ENCODE assay signal across 1 cellular context in genomic region chr6:15062311-15063252, GRCh38.
TF ChIP-seq lines count a peak whose summit lies in the region.

No MANE protein-coding gene starts in this region.

TF ChIP-seq in K562, 482 proteins besides CTCF, POLR2A, EP300 and RAD21 (continued from another document and continues in another):
- no peak for TF ChIP-seq RREB1 (CRISPR knock-in tag; IDR thresholded peaks at IDR 0.05)
- peak; percentile 66 for TF ChIP-seq MGA (IDR thresholded peaks at IDR 0.05)
- TF ChIP-seq E4F1 (CRISPR knock-in tag; IDR thresholded peaks at IDR 0.05; ENCODE audit: borderline replicate concordance): no peak
- TF ChIP-seq STAT6 (CRISPR knock-in tag; IDR thresholded peaks at IDR 0.05): 0 out of 2 replicates have a peak, but pooled peaks have one; percentile 27
- TF ChIP-seq RUNX1 (IDR thresholded peaks at IDR 0.05; ENCODE audit: low read depth): peak; percentile 16; the same call in 1 of the 2 replicates
- no peak; the same call in 1 of the 2 replicates for TF ChIP-seq TRIM28 (IDR thresholded peaks at IDR 0.05)
- TF ChIP-seq L3MBTL2 (IDR thresholded peaks at IDR 0.05): peak; percentile 92
- 0 out of 2 replicates have a peak, but pooled peaks have one; percentile 78 for TF ChIP-seq MTA1 (IDR thresholded peaks at IDR 0.05; ENCODE audit: borderline replicate concordance)
- TF ChIP-seq SMARCA4 (IDR thresholded peaks at IDR 0.05): peak; percentile 94
- no peak for TF ChIP-seq PBX2 (CRISPR knock-in tag; IDR thresholded peaks at IDR 0.05; ENCODE audit: low read depth)
- TF ChIP-seq PBX2 (tag; conservative IDR thresholded peaks at IDR 0.05; ENCODE audit: low read depth): peak; percentile 98
- peak; percentile 97 for TF ChIP-seq ATF3 (IDR thresholded peaks at IDR 0.05)
- TF ChIP-seq ATF3 (CRISPR knock-in tag; conservative IDR thresholded peaks at IDR 0.05): peak; percentile 97
- peak; percentile 25; the same call in 1 of the 2 replicates for TF ChIP-seq PYGO2 (tag; IDR thresholded peaks at IDR 0.05)
- TF ChIP-seq TAL1 (IDR thresholded peaks at IDR 0.05): peak; percentile 81
